ENCODE assay signal across 8 cellular contexts in genomic region chr2:12507295-12507694, GRCh38.
DNase-seq lines count a peak whose midpoint lies in the region; ATAC-seq and TF ChIP-seq lines count a peak whose summit lies in the region.

No MANE protein-coding gene starts in this region.

- BruUV-seq in PC-3 (replicated peaks; lab: Mats Ljungman, UMichigan) = no TSS peak

- intact Hi-C loops in PC-3 (cut with micrococcal nuclease) (no loop called here), esophagus muscularis mucosa (cut with DNase I) (no loop called here), posterior cingulate gyrus (cut with DNase I) (no loop called here)

- H3K27me3 ChIP-seq in PC-3 (ENCODE audit: low read length) (no peaks in the 10 kb centered on the region), smooth muscle cell (ENCODE audit: low read depth) (no peaks in the 10 kb centered on the region), esophagus muscularis mucosa (no peaks in the 10 kb centered on the region)

- H3K27ac ChIP-seq in PC-3 (ENCODE audit: low read length) (peak overlapping the region; percentile 30), smooth muscle cell (ENCODE audit: low read depth) (peak overlapping the region; percentile 13), esophagus muscularis mucosa (replicated peaks in 1 of 4) (no peak overlapping the region)

- H3K4me2 ChIP-seq in PC-3 (ENCODE audit: low read length) (peak overlapping the region; percentile 42), smooth muscle cell (peak overlapping the region; percentile 45)

- 11% methylated on average over 7 of the region's 7 CpGs for WGBS in smooth muscle cell (ENCODE audit: low lambda C conversion rate)
- 76% methylated on average over 6 of the region's 7 CpGs for WGBS in esophagus muscularis mucosa

- POLR2A ChIA-PET in PC-3 (lab: Charles Lee; ENCODE audit: unreplicated experiment) = no interaction called here

- peak; percentile 71 for ATAC-seq in GM18858 (IDR thresholded peaks at IDR 0.05; ENCODE audit: unreplicated experiment)
- peak; percentile 70 for ATAC-seq in HG02943 (IDR thresholded peaks at IDR 0.05; ENCODE audit: low read depth, unreplicated experiment)
- peak; percentile 98 for ATAC-seq in PC-3

- peaks cover 29% of the 10 kb centered on the region for H3K4me1 ChIP-seq in PC-3 (ENCODE audit: insufficient read depth, low read length)
- peaks cover 9% of the 10 kb centered on the region for H3K4me1 ChIP-seq in smooth muscle cell (ENCODE audit: low read depth)
- no peaks in the 10 kb centered on the region for H3K4me1 ChIP-seq in esophagus muscularis mucosa

- H3K9me2 ChIP-seq in PC-3 (replicated peaks; ENCODE audit: low read length) = 0 out of 2 replicates have a peak, but pooled peaks cover 5% of the 10 kb centered on the region

- H3K4me3 ChIP-seq in PC-3 (ENCODE audit: low read length) (no peak overlapping the region), smooth muscle cell (no peak overlapping the region), esophagus muscularis mucosa (no peak overlapping the region)

- H3K36me3 ChIP-seq in PC-3 (ENCODE audit: low read depth, low read length) = no peaks in the 10 kb centered on the region
- no peaks in the 10 kb centered on the region for H3K36me3 ChIP-seq in smooth muscle cell (ENCODE audit: low read depth)
- no peaks in the 10 kb centered on the region for H3K36me3 ChIP-seq in esophagus muscularis mucosa

- H3K79me2 ChIP-seq in PC-3 (ENCODE audit: low read length) (no peaks in the 10 kb centered on the region), smooth muscle cell (ENCODE audit: low read depth) (no peaks in the 10 kb centered on the region)

- H3F3A ChIP-seq in PC-3 (ENCODE audit: low read length, unreplicated experiment) = no peaks in the 10 kb centered on the region
- no peaks in the 10 kb centered on the region for H3F3A ChIP-seq in smooth muscle cell (ENCODE audit: low read depth)

- CTCF ChIA-PET in PC-3 (lab: Charles Lee) = no interaction called here

- TF ChIP-seq EP300 in esophagus muscularis mucosa (IDR thresholded peaks at IDR 0.05) = no peak

- H3K9me3 ChIP-seq in PC-3 (ENCODE audit: low read length) (no peaks in the 10 kb centered on the region), smooth muscle cell (replicated peaks; ENCODE audit: low read depth) (no peaks in the 10 kb centered on the region), esophagus muscularis mucosa (no peaks in the 10 kb centered on the region)

- H4K20me1 ChIP-seq in PC-3 (ENCODE audit: low read length) (no peaks in the 10 kb centered on the region), smooth muscle cell (ENCODE audit: low read depth) (no peaks in the 10 kb centered on the region)

- peak; percentile 97 for DNase-seq in PC-3
- peak; percentile 89 for DNase-seq in activated naive CD4-positive, alpha-beta T cell treated with Interleukin-2 at 50 U/mL for 16 hours
- DNase-seq in smooth muscle cell (lab: John Stamatoyannopoulos, UW; ENCODE audit: unreplicated experiment) = no peak
- DNase-seq in esophagus muscularis mucosa (ENCODE audit: extremely low spot score) = no peak
- no peak for DNase-seq in NCI-H446 (lab: John Stamatoyannopoulos, UW)
- no peak for DNase-seq in posterior cingulate gyrus

- no peak overlapping the region for H2AFZ ChIP-seq in PC-3 (ENCODE audit: low read length)
- H2AFZ ChIP-seq in smooth muscle cell (ENCODE audit: low read depth) = no peak overlapping the region

- TF ChIP-seq CTCF in PC-3 (conservative IDR thresholded peaks at IDR 0.05; ENCODE audit: low read depth, low read length) (no peak), smooth muscle cell (IDR thresholded peaks at IDR 0.05; ENCODE audit: borderline replicate concordance, insufficient read depth, poor library complexity, severe bottlenecking) (no peak), esophagus muscularis mucosa (IDR thresholded peaks at IDR 0.05) (no peak)

- TF ChIP-seq POLR2A in esophagus muscularis mucosa (IDR thresholded peaks at IDR 0.05; ENCODE audit: low read depth) = no peak

- no peak overlapping the region for H3K9ac ChIP-seq in PC-3 (ENCODE audit: low read length)
- H3K9ac ChIP-seq in smooth muscle cell (ENCODE audit: low read depth) = no peak overlapping the region

Comparison
In these comparisons a context has a peak if more than half of its experiments do, and no peak if none do; other contexts are left out.
1. DNase-seq: peak in PC-3 (single experiment) and activated naive CD4-positive, alpha-beta T cell treated with Interleukin-2 at 50 U/mL for 16 hours (single experiment); none in smooth muscle cell (single experiment), esophagus muscularis mucosa (single experiment), NCI-H446 (0 of 2) and posterior cingulate gyrus (0 of 10).
2. H3K27ac ChIP-seq: peak in PC-3 (single experiment) and smooth muscle cell (single experiment); none in esophagus muscularis mucosa (0 of 4).
3. Peak in every context shown above with its lines, with median percentiles within 50 percentile points of each other: ATAC-seq.